In the genomic region with DNA sequence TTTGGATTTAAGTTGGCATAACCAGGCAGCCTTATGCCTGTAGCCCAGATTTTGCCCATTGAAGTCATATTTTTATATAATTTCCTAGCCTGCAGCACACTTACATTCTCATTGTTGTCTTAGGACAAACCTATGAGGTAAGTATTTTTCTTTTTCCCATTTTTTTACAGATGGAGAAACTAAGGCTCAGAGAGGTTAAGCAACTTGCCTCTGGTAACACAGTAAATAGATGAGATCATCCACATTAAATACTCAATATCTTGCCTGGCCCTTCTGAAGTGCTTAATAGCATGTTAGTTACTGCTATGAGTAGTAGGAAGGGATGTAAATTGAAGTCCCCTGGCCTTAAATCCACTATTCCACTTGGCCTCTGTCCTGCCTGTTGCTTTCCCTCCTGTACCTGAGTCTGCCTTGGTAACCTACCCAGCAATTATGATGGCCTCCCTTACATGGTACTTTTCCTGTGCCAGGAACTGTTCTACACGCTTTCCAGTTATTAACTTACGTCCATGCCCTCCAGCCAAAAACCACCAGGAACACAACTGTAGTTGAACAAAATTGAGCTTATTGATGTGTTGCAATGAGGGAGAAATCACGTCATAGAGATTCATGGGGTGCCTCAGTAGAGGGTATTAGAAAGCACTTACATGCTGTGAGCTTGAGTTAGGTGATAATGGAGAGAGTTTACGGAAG, we compare ENCODE assay signal across 16 cellular contexts.
DNase-seq lines count a peak whose midpoint lies in the region; ATAC-seq and TF ChIP-seq lines count a peak whose summit lies in the region.
"Had no signal": no experiment of that assay in that cellular context is flagged by ENCODE, and none has a peak within 500 bp of the region (broad histone marks: within the 10 kb centered on the region; RNA-seq: fewer than 3 reads in every experiment).

No MANE protein-coding gene starts in this region.

- H3K9ac ChIP-seq in trophoblast cell (ENCODE audit: low read length), result no peak overlapping the region
- H3K9ac ChIP-seq: BLaER1 had no signal

- no peak overlapping the region for H2AK5ac ChIP-seq in trophoblast cell (ENCODE audit: low read length)

- H4K12ac ChIP-seq in trophoblast cell (ENCODE audit: low read depth, low read length), result no peak overlapping the region

- no peak for TF ChIP-seq EP300 in esophagus muscularis mucosa (IDR thresholded peaks at IDR 0.05)

- peak overlapping the region; percentile 67 for H4K91ac ChIP-seq in trophoblast cell (ENCODE audit: low read depth, low read length)

- H3K23ac ChIP-seq in trophoblast cell (ENCODE audit: low read length), result no peak overlapping the region

- no peak overlapping the region for H2AFZ ChIP-seq in trophoblast cell (ENCODE audit: insufficient read depth, low read length, poor library complexity)

- no peaks in the 10 kb centered on the region for H3K79me1 ChIP-seq in trophoblast cell (ENCODE audit: low read length)

- H2BK120ac ChIP-seq in trophoblast cell (ENCODE audit: insufficient read depth, low read length, poor library complexity), result no peak overlapping the region

- H3K79me2 ChIP-seq in trophoblast cell (ENCODE audit: control insufficient read depth, insufficient read depth, low read length, poor library complexity), result no peaks in the 10 kb centered on the region

- intact Hi-C loops in esophagus muscularis mucosa (cut with DNase I), result loop anchor here (10.0 kb wide), 1 partner anchor 59 kb away; no protein-coding TSS in a partner anchor

- H3K36me3 ChIP-seq in esophagus muscularis mucosa (no peaks in the 10 kb centered on the region), trophoblast cell (ENCODE audit: control insufficient read depth in 1 of 2, insufficient read depth in 2 of 2, low read length in 2 of 2) (no peaks in the 10 kb centered on the region)
- H3K36me3 ChIP-seq: BLaER1 had no signal

- H3K4me1 ChIP-seq in esophagus muscularis mucosa (peaks cover 5 to 15% (median 12%) of the 10 kb centered on the region in 4 donors), trophoblast cell (ENCODE audit: control insufficient read depth in 1 of 2, insufficient read depth in 2 of 2, low read length in 2 of 2) (peaks cover 2 to 7% of the 10 kb centered on the region in 2 experiments)
- H3K4me1 ChIP-seq: BLaER1 had no signal

- H3K18ac ChIP-seq in trophoblast cell (ENCODE audit: low read length), result no peak overlapping the region

- 95% methylated on average over 4 of the region's 4 CpGs for WGBS in esophagus muscularis mucosa
- WGBS in trophoblast cell (ENCODE audit: extremely low coverage, insufficient coverage, insufficient read length), result no CpG with 5 or more reads among the region's 4 CpGs

- no peak for TF ChIP-seq POLR2A in esophagus muscularis mucosa (IDR thresholded peaks at IDR 0.05; ENCODE audit: low read depth)

- no peaks in the 10 kb centered on the region for H3K27me3 ChIP-seq in esophagus muscularis mucosa
- H3K27me3 ChIP-seq in trophoblast cell (ENCODE audit: insufficient read depth, low read length), result no peaks in the 10 kb centered on the region
- H3K27me3 ChIP-seq: BLaER1 had no signal

- TF ChIP-seq CTCF in esophagus muscularis mucosa (IDR thresholded peaks at IDR 0.05), result no peak

- no peak overlapping the region for H3K14ac ChIP-seq in trophoblast cell (ENCODE audit: low read length)

- H3K27ac ChIP-seq in esophagus muscularis mucosa (replicated peaks in 1 of 4) (no peak overlapping the region), trophoblast cell (ENCODE audit: low read depth, low read length) (no peak overlapping the region)
- H3K27ac ChIP-seq: 22Rv1, BLaER1 had no signal

- H3K9me3 ChIP-seq in esophagus muscularis mucosa (no peaks in the 10 kb centered on the region), trophoblast cell (ENCODE audit: insufficient read depth, low read depth, low read length) (peaks cover 2% of the 10 kb centered on the region)
- H3K9me3 ChIP-seq: BLaER1 had no signal

- no peak overlapping the region for H4K8ac ChIP-seq in trophoblast cell (ENCODE audit: low read depth, low read length)

- peak overlapping the region; percentile 48 for H2BK12ac ChIP-seq in trophoblast cell (ENCODE audit: low read length)

- no peak overlapping the region for H3K4me3 ChIP-seq in esophagus muscularis mucosa
- H3K4me3 ChIP-seq in trophoblast cell (ENCODE audit: low read depth, low read length), result no peak overlapping the region
- H3K4me3 ChIP-seq: BLaER1, GM12878 had no signal

- H3K4me2 ChIP-seq in trophoblast cell (ENCODE audit: low read length), result no peak overlapping the region
- H3K4me2 ChIP-seq: BLaER1 had no signal

- no peak overlapping the region for H2BK5ac ChIP-seq in trophoblast cell (ENCODE audit: low read depth, low read length, poor library complexity)

- DNase-seq in NCI-H2081 (lab: John Stamatoyannopoulos, UW), result peak; percentile 17 to 31
- no peak for DNase-seq in NCI-H2081 treated with DMSO at 0.1 percent for 48 hours (lab: John Stamatoyannopoulos, UW)
- peak; percentile 76 for DNase-seq in NCI-H69 (lab: John Stamatoyannopoulos, UW)
- peak; percentile 42 for DNase-seq in esophagus muscularis mucosa (ENCODE audit: extremely low spot score)
- no peak for DNase-seq in trophoblast cell
- no peak for DNase-seq in AG20443 (ENCODE audit: low spot score)
- DNase-seq in DMS 273 treated with DMSO at 0.1 percent for 48 hours (lab: John Stamatoyannopoulos, UW), result no peak
- DNase-seq: AML-193; Calu3; CD8-positive, alpha-beta memory T cell; DMS79; H9 had no signal

- no peak overlapping the region for H3K4ac ChIP-seq in trophoblast cell (ENCODE audit: low read depth, low read length)

- ATAC-seq in GM19023 (IDR thresholded peaks at IDR 0.05; ENCODE audit: unreplicated experiment), result no peak
- ATAC-seq: GM12878 had no signal

Comparison
In these comparisons a context has a peak if more than half of its experiments do, and no peak if none do; other contexts are left out.
1. DNase-seq: peak in NCI-H2081 (2 of 2), NCI-H69 (single experiment) and esophagus muscularis mucosa (single experiment); none in NCI-H2081 treated with DMSO at 0.1 percent for 48 hours (single experiment), trophoblast cell (0 of 2), AG20443 (single experiment) and DMS 273 treated with DMSO at 0.1 percent for 48 hours (single experiment).